ENCODE assay signal across 9 cellular contexts in the genomic region with DNA sequence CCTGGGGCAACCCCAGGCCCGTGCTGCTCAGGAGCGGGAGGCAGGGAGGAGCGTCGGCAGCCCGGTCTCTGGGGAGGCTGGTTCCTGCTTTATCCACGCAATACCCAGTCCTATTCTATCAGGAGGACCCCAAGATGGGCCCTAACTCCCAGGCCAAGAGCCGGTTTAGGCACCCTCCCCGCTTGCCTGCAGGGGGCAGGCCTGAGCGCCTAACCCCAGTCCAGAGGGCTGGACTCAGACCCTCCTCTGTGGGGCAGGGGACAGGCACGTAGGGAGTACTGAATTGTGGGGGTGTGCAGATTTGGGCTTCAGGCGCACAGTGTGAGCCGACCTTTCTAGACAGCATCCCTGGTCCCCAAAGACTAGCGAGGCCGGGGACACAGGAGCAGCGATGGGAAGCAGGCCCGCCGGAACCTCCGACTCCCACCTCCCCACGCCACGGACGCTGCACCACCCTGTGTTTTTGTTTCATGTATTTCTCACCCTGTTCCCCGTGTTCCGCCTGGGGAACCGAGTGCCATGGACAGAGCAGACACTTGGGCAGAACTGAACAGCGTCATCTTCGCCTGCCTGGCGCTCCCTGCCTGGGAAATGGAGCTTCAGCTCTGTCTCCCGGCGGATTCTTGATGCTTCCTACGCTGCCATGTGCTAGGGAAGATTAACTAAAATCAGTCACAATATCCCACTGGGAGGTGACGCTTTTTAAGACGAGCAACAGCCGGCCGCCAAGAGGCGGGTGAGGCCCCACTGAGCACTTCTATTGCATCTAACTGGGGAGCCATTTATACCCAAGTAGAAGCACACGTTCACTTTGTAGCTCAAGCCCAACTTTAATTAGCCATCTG. TPM values are rescaled to one million over a fixed set of nuclear protein-coding genes. Genes with fewer than 3 reads are reported as not detected.
DNase-seq lines count a peak whose midpoint lies in the region; ATAC-seq, FAIRE-seq and TF ChIP-seq lines count a peak whose summit lies in the region.
"Had no signal": no experiment of that assay in that cellular context is flagged by ENCODE, and none has a peak within 500 bp of the region (broad histone marks: within the 10 kb centered on the region; RNA-seq: fewer than 3 reads in every experiment).

No MANE protein-coding gene starts in this region.

- peak; percentile 45 for FAIRE-seq in GM12891 (lab: Jason Lieb, UNC)

- H3K4me1 Mint-ChIP-seq in activated T-cell treated with anti-CD3 and anti-CD28 coated beads, Interleukin-2, amount 50 U/mL, for 24 hours (ENCODE audit: low read depth), result peaks cover 27% of the 10 kb centered on the region

- H3K27ac Mint-ChIP-seq in activated T-cell treated with anti-CD3 and anti-CD28 coated beads, Interleukin-2, amount 50 U/mL, for 24 hours, result no peak overlapping the region

- no peaks in the 10 kb centered on the region for H3K27me3 Mint-ChIP-seq in activated T-cell treated with anti-CD3 and anti-CD28 coated beads, Interleukin-2, amount 50 U/mL, for 24 hours
- H3K27me3 Mint-ChIP-seq: activated naive CD4-positive, alpha-beta T cell treated with anti-CD3 and anti-CD28 coated beads, Interleukin-2, amount 50 U/mL, for 24 hours had no signal

- no peaks in the 10 kb centered on the region for H4K20me1 ChIP-seq in hepatocyte (ENCODE audit: insufficient read depth, poor library complexity, severe bottlenecking)

- DNase-seq in A673 (ENCODE audit: low spot score), result peak; percentile 33
- DNase-seq in GM12891 (ENCODE audit: insufficient read length, low spot score), result peak; percentile 63
- DNase-seq in activated T-cell treated with anti-CD3 and anti-CD28 coated beads, Interleukin-2, amount 50 U/mL, for 24 hours, result peak; percentile 46
- peak; percentile 42 for DNase-seq in hepatocyte (ENCODE audit: low spot score)
- no peak for DNase-seq in tibial nerve (ENCODE audit: low spot score in 2 of 2)
- no peak for DNase-seq in central memory CD4-positive, alpha-beta T cell
- no peak for DNase-seq in amniotic stem cell (lab: John Stamatoyannopoulos, UW)

- no peak overlapping the region for H3K4me2 ChIP-seq in hepatocyte

- POLR2A ChIA-PET in A673 (lab: Charles Lee; ENCODE audit: low non-redundant PET), result interaction anchor here (0.6 kb wide), 1 partner anchor 74 kb away, joined by 10 read pairs; no protein-coding TSS in a partner anchor

- H3K36me3 Mint-ChIP-seq in activated T-cell treated with anti-CD3 and anti-CD28 coated beads, Interleukin-2, amount 50 U/mL, for 24 hours (ENCODE audit: low read depth), result peaks cover 63% of the 10 kb centered on the region

- no peaks in the 10 kb centered on the region for H3K79me2 ChIP-seq in hepatocyte

- no peak for TF ChIP-seq EP300 in tibial nerve (IDR thresholded peaks at IDR 0.05)

- H3K27me3 ChIP-seq in A673 (replicated peaks; ENCODE audit: insufficient read depth, low read depth, low read length, poor library complexity) (no peaks in the 10 kb centered on the region), hepatocyte (no peaks in the 10 kb centered on the region), tibial nerve (no peaks in the 10 kb centered on the region)

- TF ChIP-seq CTCF in A673 (conservative IDR thresholded peaks at IDR 0.05; ENCODE audit: low read depth, low read length), result peak; percentile 76
- peak; percentile 51 for TF ChIP-seq CTCF in hepatocyte (IDR thresholded peaks at IDR 0.05; ENCODE audit: poor library complexity)
- TF ChIP-seq CTCF in tibial nerve (IDR thresholded peaks at IDR 0.05), result peak in 4 of 5 experiments; percentile 17 to 49 (median 40)

- H3K9me3 Mint-ChIP-seq in activated T-cell treated with anti-CD3 and anti-CD28 coated beads, Interleukin-2, amount 50 U/mL, for 24 hours, result no peaks in the 10 kb centered on the region
- H3K9me3 Mint-ChIP-seq: activated naive CD4-positive, alpha-beta T cell treated with anti-CD3 and anti-CD28 coated beads, Interleukin-2, amount 50 U/mL, for 24 hours had no signal

- CTCF ChIA-PET in A673 (lab: Charles Lee), result no interaction called here

- H3K9me3 ChIP-seq in A673 (ENCODE audit: low read depth, low read length, poor library complexity, severe bottlenecking) (no peaks in the 10 kb centered on the region), hepatocyte (ENCODE audit: low read depth) (no peaks in the 10 kb centered on the region), tibial nerve (no peaks in the 10 kb centered on the region)

- H3K27ac ChIP-seq in A673 (ENCODE audit: low read depth, low read length, poor library complexity, severe bottlenecking), result no peak overlapping the region
- H3K27ac ChIP-seq in hepatocyte, result no peak overlapping the region
- H3K27ac ChIP-seq in tibial nerve, result no peak overlapping the region

- intact Hi-C loops in A673 (cut with micrococcal nuclease; ENCODE audit: unreplicated experiment), result loop anchor here (5.0 kb wide), 1 partner anchor 100 kb away; no protein-coding TSS in a partner anchor

- no peak for ATAC-seq in GM18861 (IDR thresholded peaks at IDR 0.05; ENCODE audit: unreplicated experiment)

- WGBS in hepatocyte (ENCODE audit: low lambda C conversion rate, missing lambda C conversion rate), result 72% methylated on average over 36 of the region's 36 CpGs
- WGBS in tibial nerve, 2 donors, result 71 to 72% methylated on average over 32 to 35 of the region's 36 CpGs

- TF ChIP-seq POLR2A in GM12891 (IDR thresholded peaks at IDR 0.05; ENCODE audit: low read depth, low read length), result no peak
- no peak for TF ChIP-seq POLR2A in tibial nerve (IDR thresholded peaks at IDR 0.05)

- no peak overlapping the region for H3K4me3 ChIP-seq in A673 (ENCODE audit: low read depth, low read length, poor library complexity, severe bottlenecking)
- H3K4me3 ChIP-seq in hepatocyte, result no peak overlapping the region
- H3K4me3 ChIP-seq in tibial nerve, result no peak overlapping the region

- H3K9me2 ChIP-seq in hepatocyte (replicated peaks; ENCODE audit: insufficient read depth), result no peaks in the 10 kb centered on the region

- H3K36me3 ChIP-seq in A673 (ENCODE audit: insufficient read depth, low read length, poor library complexity, severe bottlenecking), result peaks cover 2% of the 10 kb centered on the region
- H3K36me3 ChIP-seq in hepatocyte (replicated peaks; ENCODE audit: insufficient read depth, low read depth), result no peaks in the 10 kb centered on the region
- H3K36me3 ChIP-seq in tibial nerve, result peaks cover 0 to 18% (median 0%) of the 10 kb centered on the region in 3 donors

- no peak overlapping the region for H3K4me3 Mint-ChIP-seq in activated T-cell treated with anti-CD3 and anti-CD28 coated beads, Interleukin-2, amount 50 U/mL, for 24 hours
- H3K4me3 Mint-ChIP-seq: activated naive CD4-positive, alpha-beta T cell treated with anti-CD3 and anti-CD28 coated beads, Interleukin-2, amount 50 U/mL, for 24 hours had no signal

- H3K4me1 ChIP-seq in A673 (ENCODE audit: insufficient read depth, low read length, poor library complexity, severe bottlenecking) (peaks cover 11% of the 10 kb centered on the region), hepatocyte (ENCODE audit: insufficient read depth) (peaks cover 8% of the 10 kb centered on the region), tibial nerve (peaks cover 0 to 26% (median 9%) of the 10 kb centered on the region in 4 donors)

- H2AFZ ChIP-seq in hepatocyte, result no peak overlapping the region

- BruUV-seq in A673 (replicated peaks; lab: Mats Ljungman, UMichigan), result no TSS peak

TF ChIP-seq in GM12891, 5 proteins besides CTCF, POLR2A, EP300 and RAD21:
- 0 out of 2 replicates have a peak, but pooled peaks have one; percentile 17 for TF ChIP-seq POU2F2 (IDR thresholded peaks at IDR 0.05; ENCODE audit: low read depth, low read length)
- TF ChIP-seq SPI1 (IDR thresholded peaks at IDR 0.05; ENCODE audit: low read depth, low read length), result no peak
TF ChIP-seq in GM12891: peak in this region for 1.

RNA-seq across cellular contexts. Expression of gene NUDT1, which starts 5.3 kb away (rescaled TPM):
- total RNA-seq in A673 (2021), result 115 and 117 TPM in 2 replicates
- polyA plus RNA-seq in GM12891 (2012; ENCODE audit: low read depth, missing spikeins), result 56.5 TPM
- 6.5 and 9.6 TPM in 2 replicates for total RNA-seq in hepatocyte
- 16.3 and 21.0 TPM in 2 replicates for polyA plus RNA-seq in hepatocyte
- 10 to 100 TPM; 12.9 to 37.6 (median 26.6) TPM for total RNA-seq in tibial nerve

RNA-seq across cellular contexts. Expression of gene MRM2, which starts 5.4 kb away (rescaled TPM):
- total RNA-seq in A673 (2021) (50.4 and 51.3 TPM in 2 replicates), hepatocyte (14.8 and 17.9 TPM in 2 replicates), tibial nerve (10 to 100 TPM; 13.4 to 24.7 (median 15.8) TPM)
- polyA plus RNA-seq in GM12891 (2012; ENCODE audit: low read depth, missing spikeins), result 44.2 TPM
- 27.5 and 31.3 TPM in 2 replicates for polyA plus RNA-seq in hepatocyte

RNA-seq across cellular contexts. Expression of gene MAD1L1, which starts 14.6 kb away (rescaled TPM):
- total RNA-seq in A673 (2021), result 46.7 and 54.3 TPM in 2 replicates
- polyA plus RNA-seq in GM12891 (2012; ENCODE audit: low read depth, missing spikeins), result 90.5 TPM
- 31.0 and 31.6 TPM in 2 replicates for total RNA-seq in hepatocyte
- polyA plus RNA-seq in hepatocyte, result 30.7 TPM in 2 replicates
- 100 to 1,000 TPM in 1 of 4 donors, 10 to 100 TPM in 3; 60.3 to 149 (median 73.7) TPM for total RNA-seq in tibial nerve

Comparison
In these comparisons a context has a peak if more than half of its experiments do, and no peak if none do; other contexts are left out.
1. DNase-seq: peak in A673 (single experiment), GM12891 (single experiment), activated T-cell treated with anti-CD3 and anti-CD28 coated beads, Interleukin-2, amount 50 U/mL, for 24 hours (single experiment) and hepatocyte (single experiment); none in tibial nerve (0 of 2), central memory CD4-positive, alpha-beta T cell (single experiment) and amniotic stem cell (single experiment).
2. Peak in every context shown above with its lines, with median percentiles within 50 percentile points of each other: CTCF ChIP-seq.